Comparison of ENCODE assay signal across 1 cellular context in genomic region chr4:12926189-12927066, GRCh38.
TF ChIP-seq lines count a peak whose summit lies in the region.

No MANE protein-coding gene starts in this region.

TF ChIP-seq in HepG2, 621 proteins besides CTCF, POLR2A, EP300 and RAD21 (continued from another document and continues in another):
- TF ChIP-seq ZNF281 (CRISPR knock-in tag; IDR thresholded peaks at IDR 0.05; ENCODE audit: borderline replicate concordance) (peak; percentile 41; the same call in 1 of the 2 replicates), FIP1L1 (IDR thresholded peaks at IDR 0.05; ENCODE audit: borderline replicate concordance, insufficient read depth, low read depth, low read length) (no peak), NFE2L1 (CRISPR knock-in tag; IDR thresholded peaks at IDR 0.05; ENCODE audit: borderline replicate concordance) (no peak), HNRNPUL1 (IDR thresholded peaks at IDR 0.05; ENCODE audit: low read depth, low read length) (no peak), ZNF503 (CRISPR knock-in tag; IDR thresholded peaks at IDR 0.05) (no peak), TIGD3 (CRISPR knock-in tag; IDR thresholded peaks at IDR 0.05; ENCODE audit: borderline replicate concordance) (no peak), FOXP4 (CRISPR knock-in tag; IDR thresholded peaks at IDR 0.05) (peak; percentile 96), THAP7 (CRISPR knock-in tag; IDR thresholded peaks at IDR 0.05) (no peak), ZXDC (CRISPR knock-in tag; IDR thresholded peaks at IDR 0.05) (no peak), BHLHE40 (IDR thresholded peaks at IDR 0.05; ENCODE audit: low read length) (no peak), CENPT (CRISPR knock-in tag; IDR thresholded peaks at IDR 0.05; ENCODE audit: low read depth) (no peak), TEF (CRISPR knock-in tag; IDR thresholded peaks at IDR 0.05) (no peak), DR1 (CRISPR knock-in tag; IDR thresholded peaks at IDR 0.05) (no peak), FOSL1 (CRISPR knock-in tag; IDR thresholded peaks at IDR 0.05; ENCODE audit: borderline replicate concordance) (no peak), TMF1 (CRISPR knock-in tag; IDR thresholded peaks at IDR 0.05; ENCODE audit: low read depth) (no peak), SNAI1 (CRISPR knock-in tag; IDR thresholded peaks at IDR 0.05; ENCODE audit: borderline replicate concordance) (no peak), ZNF629 (CRISPR knock-in tag; conservative IDR thresholded peaks at IDR 0.05) (no peak; the same call in 1 of the 2 replicates), CEBPZ (IDR thresholded peaks at IDR 0.05; ENCODE audit: low read length) (no peak), THYN1 (CRISPR knock-in tag; IDR thresholded peaks at IDR 0.05; ENCODE audit: borderline replicate concordance, low read depth) (no peak), ZNF766 (CRISPR knock-in tag; IDR thresholded peaks at IDR 0.05; ENCODE audit: borderline replicate concordance) (peak; percentile 60; the same call in 1 of the 2 replicates), ZNF253 (CRISPR knock-in tag; IDR thresholded peaks at IDR 0.05; ENCODE audit: borderline replicate concordance) (no peak), KDM5B (CRISPR knock-in tag; IDR thresholded peaks at IDR 0.05; ENCODE audit: borderline replicate concordance) (no peak), IRX3 (CRISPR knock-in tag; IDR thresholded peaks at IDR 0.05; ENCODE audit: borderline replicate concordance, low read depth) (no peak), IRF9 (CRISPR knock-in tag; IDR thresholded peaks at IDR 0.05; ENCODE audit: borderline replicate concordance) (no peak), ATF4 (CRISPR knock-in tag; IDR thresholded peaks at IDR 0.05) (peak in 1 of 2 experiments; percentile 23; a peak in 1 of 4 replicates), NFIC (IDR thresholded peaks at IDR 0.05; ENCODE audit: low read length) (0 out of 2 replicates have a peak, but pooled peaks have one; percentile 57), ZBTB34 (CRISPR knock-in tag; IDR thresholded peaks at IDR 0.05) (no peak), MNT (IDR thresholded peaks at IDR 0.05) (no peak), HNF4G (IDR thresholded peaks at IDR 0.05; ENCODE audit: borderline replicate concordance, low read depth, low read length) (no peak), HNF4G (CRISPR knock-in tag; IDR thresholded peaks at IDR 0.05; ENCODE audit: borderline replicate concordance, low read depth) (peak; percentile 31; the same call in 1 of the 2 replicates), PHF21A (CRISPR knock-in tag; IDR thresholded peaks at IDR 0.05) (peak; percentile 47; the same call in 1 of the 2 replicates), HNRNPLL (IDR thresholded peaks at IDR 0.05; ENCODE audit: low read depth, low read length, poor library complexity, severe bottlenecking) (no peak), ZSCAN22 (CRISPR knock-in tag; IDR thresholded peaks at IDR 0.05) (no peak), TBX2 (CRISPR knock-in tag; IDR thresholded peaks at IDR 0.05; ENCODE audit: borderline replicate concordance) (peak; percentile 89)
